1 cellular context compared by ENCODE assay signal in genomic region chr3:63911901-63912767, GRCh38.
TF ChIP-seq lines count a peak whose summit lies in the region.

Gene SCAANT1 (minus strand): TSS chr3:63912383.

TF ChIP-seq in SK-N-SH, 30 proteins besides CTCF, POLR2A, EP300 and RAD21 (continued from another document):
- TF ChIP-seq USF2 (IDR thresholded peaks at IDR 0.05; ENCODE audit: borderline replicate concordance, low read depth, low read length): no peak
- peak; percentile 33 for TF ChIP-seq MAX (IDR thresholded peaks at IDR 0.05; ENCODE audit: low read depth)
- no peak for TF ChIP-seq JUND (IDR thresholded peaks at IDR 0.05)
- no peak for TF ChIP-seq PBX3 (IDR thresholded peaks at IDR 0.05)
- TF ChIP-seq MEF2A (IDR thresholded peaks at IDR 0.05; ENCODE audit: borderline replicate concordance, low read depth): 0 out of 2 replicates have a peak, but pooled peaks have one; percentile 6
- TF ChIP-seq YY1 (IDR thresholded peaks at IDR 0.05; ENCODE audit: low read depth): 0 out of 2 replicates have a peak, but pooled peaks have one; percentile 38
- no peak for TF ChIP-seq NFIC (IDR thresholded peaks at IDR 0.05; ENCODE audit: borderline replicate concordance)
- no peak for TF ChIP-seq FOSL2 (IDR thresholded peaks at IDR 0.05; ENCODE audit: borderline replicate concordance, low read depth)
- no peak for TF ChIP-seq ZBTB33 (IDR thresholded peaks at IDR 0.05; ENCODE audit: borderline replicate concordance, low read depth)
- peak; percentile 31; the same call in 1 of the 2 replicates for TF ChIP-seq TAF1 (IDR thresholded peaks at IDR 0.05; ENCODE audit: borderline replicate concordance, low read depth, low read length)
- no peak for TF ChIP-seq FOXJ3 (CRISPR knock-in tag; IDR thresholded peaks at IDR 0.05)
- TF ChIP-seq REST (IDR thresholded peaks at IDR 0.05; ENCODE audit: low read depth, low read length): no peak
- TF ChIP-seq EZH2phosphoT487 (IDR thresholded peaks at IDR 0.05; ENCODE audit: borderline replicate concordance, low read depth): no peak
- no peak for TF ChIP-seq RXRA (IDR thresholded peaks at IDR 0.05; ENCODE audit: borderline replicate concordance, low read depth)
- TF ChIP-seq TEAD4 (IDR thresholded peaks at IDR 0.05; ENCODE audit: borderline replicate concordance, insufficient read depth): no peak
- no peak for TF ChIP-seq TCF12 (IDR thresholded peaks at IDR 0.05)
- no peak for TF ChIP-seq SMC3 (IDR thresholded peaks at IDR 0.05; ENCODE audit: low read depth, low read length)
- TF ChIP-seq USF1 (IDR thresholded peaks at IDR 0.05; ENCODE audit: borderline replicate concordance, low read depth): no peak
